ENCODE assay signal across 8 cellular contexts in genomic region chr19:39435499-39436349, GRCh38. TPM values are rescaled to one million over a fixed set of nuclear protein-coding genes. Genes with fewer than 3 reads are reported as not detected.
DNase-seq lines count a peak whose midpoint lies in the region; ATAC-seq, FAIRE-seq and TF ChIP-seq lines count a peak whose summit lies in the region.

RPS16 (minus strand) TSS chr19:39435949; CDS start chr19:39435895, 54 bp downstream.

- peak; percentile 99 for DNase-seq in NCI-H2171 (lab: John Stamatoyannopoulos, UW)
- peak; percentile 100 for DNase-seq in UCSD-AML1 (lab: John Stamatoyannopoulos, UW; ENCODE audit: unreplicated experiment)
- peak; percentile 88 for DNase-seq in skeletal muscle cell (ENCODE audit: low read depth)

- H3K4me3 ChIP-seq in iPS-11a (ENCODE audit: low read depth, low read length) (peak within 1 kb of the TSS; percentile 97), skeletal muscle cell (ENCODE audit: low read depth, low read length) (peak within 1 kb of the TSS; percentile 73)

- H3K4me3 Mint-ChIP-seq in brain: peak within 1 kb of the TSS; percentile 93 to 100 (median 100)

- no peak for TF ChIP-seq CTCF in brain (conservative IDR thresholded peaks at IDR 0.05)

- peaks cover 36% of the 10 kb centered on the region for H3K36me3 Mint-ChIP-seq in brain

- FAIRE-seq in A204.1 (lab: Jason Lieb, UNC): peak; percentile 84

- peaks cover 8% of the 10 kb centered on the region for H3K27me3 Mint-ChIP-seq in brain

- ATAC-seq in GM18861 (IDR thresholded peaks at IDR 0.05; ENCODE audit: unreplicated experiment): peak; percentile 62
- ATAC-seq in HG03095 (IDR thresholded peaks at IDR 0.05; ENCODE audit: unreplicated experiment): peak; percentile 60

- H3K4me1 Mint-ChIP-seq in brain: peaks cover 37% of the 10 kb centered on the region

- H3K9me3 Mint-ChIP-seq in brain: peaks cover 0 to 2% (median 0%) of the 10 kb centered on the region in 5 experiments

- H3K27ac Mint-ChIP-seq in brain: peak within 1 kb of the TSS; percentile 93 to 99 (median 97)

RNA-seq across cellular contexts. Expression of gene RPS16, which starts in this region (rescaled TPM):
- 2,932 TPM for polyA plus RNA-seq in brain (ENCODE audit: insufficient read depth, low read depth, low replicate concordance)

Comparison
In these comparisons a context has a peak if more than half of its experiments do, and no peak if none do; other contexts are left out.
1. Peak in every context shown above with its lines: DNase-seq, ATAC-seq and H3K4me3 ChIP-seq.